15 cellular contexts compared by ENCODE assay signal in the genomic region with DNA sequence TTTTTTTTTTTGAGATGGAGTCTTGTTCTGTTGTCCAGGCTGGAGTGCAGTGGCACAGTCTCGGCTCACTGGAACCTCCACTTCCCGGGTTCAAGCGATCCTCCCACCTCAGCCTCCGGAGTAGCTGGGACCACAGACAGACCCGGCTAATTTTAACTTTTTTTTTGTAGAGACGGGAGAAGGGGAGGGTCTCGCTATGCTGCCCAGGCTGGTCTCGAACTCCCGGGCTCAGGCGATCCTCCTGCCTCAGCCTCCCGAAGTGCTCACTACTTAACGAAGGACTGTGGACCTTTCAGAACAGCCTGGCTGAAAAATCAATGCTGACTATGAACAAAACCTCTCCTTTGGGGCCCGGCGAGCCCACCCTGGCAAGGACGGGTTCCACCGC. TPM values are rescaled to one million over a fixed set of nuclear protein-coding genes. Genes with fewer than 3 reads are reported as not detected.
DNase-seq lines count a peak whose midpoint lies in the region; ATAC-seq, FAIRE-seq and TF ChIP-seq lines count a peak whose summit lies in the region.
"Had no signal": no experiment of that assay in that cellular context is flagged by ENCODE, and none has a peak within 500 bp of the region (broad histone marks: within the 10 kb centered on the region; RNA-seq: fewer than 3 reads in every experiment).

No MANE protein-coding gene starts in this region.

- peak overlapping the region; percentile 74 to 84; a peak in 5 of 6 replicates for H3K27ac ChIP-seq in A549
- H3K27ac ChIP-seq in VCaP, result peak overlapping the region; percentile 48; the same call in 1 of the 2 replicates
- H3K27ac ChIP-seq in sigmoid colon, result no peak overlapping the region
- H3K27ac ChIP-seq: right lobe of liver, RWPE1 had no signal

- WGBS in A549 (ENCODE audit: missing lambda C conversion rate), result 61% methylated on average over 15 of the region's 16 CpGs
- 60 to 66% methylated on average over 16 of the region's 16 CpGs for WGBS in sigmoid colon, 2 donors

- TF ChIP-seq CTCF in A549 (IDR thresholded peaks at IDR 0.05) (no peak), VCaP (conservative IDR thresholded peaks at IDR 0.05) (no peak), sigmoid colon (IDR thresholded peaks at IDR 0.05) (no peak), endothelial cell (IDR thresholded peaks at IDR 0.05; ENCODE audit: unreplicated experiment) (no peak), omental fat pad (IDR thresholded peaks at IDR 0.05) (no peak)

- no peak for FAIRE-seq in A549 (lab: Jason Lieb, UNC)
- FAIRE-seq: GM12892, GM19239 had no signal

- no peak for ATAC-seq in A549
- ATAC-seq in HG03196 (IDR thresholded peaks at IDR 0.05; ENCODE audit: unreplicated experiment), result no peak
- ATAC-seq in HG02973 (IDR thresholded peaks at IDR 0.05; ENCODE audit: unreplicated experiment), result no peak
- ATAC-seq in omental fat pad (ENCODE audit: low FRiP score), result no peak

- no peak for DNase-seq in A549 (ENCODE audit: low read depth in 1 of 2, low spot score in 1 of 2)
- DNase-seq in sigmoid colon, result no peak
- no peak for DNase-seq in endothelial cell (ENCODE audit: low spot score)
- no peak for DNase-seq in omental fat pad (ENCODE audit: low spot score)
- DNase-seq: NCI-H1417 treated with DMSO at 0.1 percent for 48 hours had no signal

- H3K4me1 ChIP-seq in A549 (peaks cover 10% of the 10 kb centered on the region; the same call in 2 of the 3 replicates), sigmoid colon (peaks cover 0 to 15% (median 12%) of the 10 kb centered on the region in 4 donors)
- H3K4me1 ChIP-seq: right lobe of liver had no signal

- TF ChIP-seq POLR2A in A549 (IDR thresholded peaks at IDR 0.05; ENCODE audit: low read length) (no peak), sigmoid colon (IDR thresholded peaks at IDR 0.05) (no peak)

- no peaks in the 10 kb centered on the region for H3K9me3 Mint-ChIP-seq in endothelial cell (ENCODE audit: unreplicated experiment)
- H3K9me3 Mint-ChIP-seq: activated naive CD4-positive, alpha-beta T cell treated with anti-CD3 and anti-CD28 coated beads, Interleukin-2, amount 50 U/mL, for 24 hours had no signal

- intact Hi-C loops in sigmoid colon (cut with DNase I), result no loop called here

- H3K27me3 Mint-ChIP-seq in endothelial cell (ENCODE audit: unreplicated experiment), result peaks cover 19% of the 10 kb centered on the region

- H3K4me3 ChIP-seq in A549 (peak overlapping the region; percentile 93), iPS-11a (ENCODE audit: low read depth, low read length) (peak overlapping the region; percentile 50), sigmoid colon (peak overlapping the region in 3 of 4 donors; percentile 43 to 54 (median 54))
- H3K4me3 ChIP-seq: lung, right lobe of liver had no signal

- TF ChIP-seq RAD21 in A549 (conservative IDR thresholded peaks at IDR 0.05 in 1 of 2, IDR thresholded peaks at IDR 0.05 in 1 of 2), result no peak

- H3K4me3 Mint-ChIP-seq in endothelial cell (ENCODE audit: unreplicated experiment), result no peak overlapping the region
- H3K4me3 Mint-ChIP-seq: activated naive CD4-positive, alpha-beta T cell treated with anti-CD3 and anti-CD28 coated beads, Interleukin-2, amount 50 U/mL, for 24 hours had no signal

- peaks cover 7% of the 10 kb centered on the region for H3K36me3 Mint-ChIP-seq in endothelial cell (ENCODE audit: low read depth, unreplicated experiment)

- H3K36me3 ChIP-seq in sigmoid colon, result no peaks in the 10 kb centered on the region

- H3K4me2 ChIP-seq in A549, result peak overlapping the region; percentile 99

- H3K27me3 ChIP-seq in sigmoid colon, result peaks cover 2 to 80% (median 21%) of the 10 kb centered on the region in 3 donors
- H3K27me3 ChIP-seq: right lobe of liver had no signal

- no peaks in the 10 kb centered on the region for H3K4me1 Mint-ChIP-seq in endothelial cell (ENCODE audit: unreplicated experiment)
- H3K4me1 Mint-ChIP-seq: activated naive CD4-positive, alpha-beta T cell treated with anti-CD3 and anti-CD28 coated beads, Interleukin-2, amount 50 U/mL, for 24 hours had no signal

- no peaks in the 10 kb centered on the region for H3K9me3 ChIP-seq in A549
- H3K9me3 ChIP-seq in sigmoid colon, result no peaks in the 10 kb centered on the region
- H3K9me3 ChIP-seq: right lobe of liver had no signal

- H3K27ac Mint-ChIP-seq in endothelial cell (ENCODE audit: unreplicated experiment), result no peak overlapping the region
- H3K27ac Mint-ChIP-seq: activated naive CD4-positive, alpha-beta T cell treated with anti-CD3 and anti-CD28 coated beads, Interleukin-2, amount 50 U/mL, for 24 hours had no signal

- POLR2A ChIA-PET in A549 (lab: Yijun Ruan, JAX), result no interaction called here

- CTCF ChIA-PET in A549 (lab: Yijun Ruan, JAX), result interaction anchor here (0.9 to 1.8 kb wide), 4 partner anchors 9 to 89 kb away, joined by 3 to 6 read pairs (median 4); no protein-coding TSS in a partner anchor

- no peak for TF ChIP-seq EP300 in A549 (IDR thresholded peaks at IDR 0.05)
- no peak for TF ChIP-seq EP300 in sigmoid colon (IDR thresholded peaks at IDR 0.05)

TF ChIP-seq in A549, 52 proteins besides CTCF, POLR2A, EP300 and RAD21:
- TF ChIP-seq MAFK (IDR thresholded peaks at IDR 0.05; ENCODE audit: partially characterized antibody) (no peak), BCL3 (IDR thresholded peaks at IDR 0.05) (no peak), ESRRA (IDR thresholded peaks at IDR 0.05; ENCODE audit: borderline replicate concordance, low read length) (no peak), SREBF2 (IDR thresholded peaks at IDR 0.05) (no peak), NPAS2 (CRISPR knock-in tag; IDR thresholded peaks at IDR 0.05; ENCODE audit: borderline replicate concordance) (no peak), CBX2 (IDR thresholded peaks at IDR 0.05; ENCODE audit: borderline replicate concordance, low read depth) (no peak), SMC3 (IDR thresholded peaks at IDR 0.05) (no peak), NFE2L2 (conservative IDR thresholded peaks at IDR 0.05; ENCODE audit: low read length) (no peak), MYC (IDR thresholded peaks at IDR 0.05; ENCODE audit: borderline replicate concordance, low read length) (no peak), ZSCAN20 (CRISPR knock-in tag; IDR thresholded peaks at IDR 0.05) (no peak), CHD4 (IDR thresholded peaks at IDR 0.05; ENCODE audit: borderline replicate concordance) (no peak), ZFP36 (IDR thresholded peaks at IDR 0.05; ENCODE audit: borderline replicate concordance, partially characterized antibody) (no peak), HOXB5 (CRISPR knock-in tag; IDR thresholded peaks at IDR 0.05) (no peak)
- TF ChIP-seq, protein P1, sequence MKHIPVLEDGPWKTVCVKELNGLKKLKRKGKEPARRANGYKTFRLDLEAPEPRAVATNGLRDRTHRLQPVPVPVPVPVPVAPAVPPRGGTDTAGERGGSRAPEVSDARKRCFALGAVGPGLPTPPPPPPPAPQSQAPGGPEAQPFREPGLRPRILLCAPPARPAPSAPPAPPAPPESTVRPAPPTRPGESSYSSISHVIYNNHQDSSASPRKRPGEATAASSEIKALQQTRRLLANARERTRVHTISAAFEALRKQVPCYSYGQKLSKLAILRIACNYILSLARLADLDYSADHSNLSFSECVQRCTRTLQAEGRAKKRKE (CRISPR knock-in tag; IDR thresholded peaks at IDR 0.05; ENCODE audit: low read depth), result no peak
- TF ChIP-seq, protein P2, sequence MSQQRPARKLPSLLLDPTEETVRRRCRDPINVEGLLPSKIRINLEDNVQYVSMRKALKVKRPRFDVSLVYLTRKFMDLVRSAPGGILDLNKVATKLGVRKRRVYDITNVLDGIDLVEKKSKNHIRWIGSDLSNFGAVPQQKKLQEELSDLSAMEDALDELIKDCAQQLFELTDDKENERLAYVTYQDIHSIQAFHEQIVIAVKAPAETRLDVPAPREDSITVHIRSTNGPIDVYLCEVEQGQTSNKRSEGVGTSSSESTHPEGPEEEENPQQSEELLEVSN (IDR thresholded peaks at IDR 0.05; ENCODE audit: borderline replicate concordance, low read depth), result no peak

RNA-seq across cellular contexts. Expression of gene SLC6A12, which starts 10.9 kb away (rescaled TPM):
- polyA plus RNA-seq in A549 (2011; rRNA removed) (0.78 and 1.2 TPM in 2 replicates), A549 (2017; fragmentation: RNase III; extraction: RNeasy Plus Mini Kit Qiagen cat#74134 plus additional on column Dnase treatment) (0.88 to 4.4 TPM (median 3.9 TPM) in 3 replicates), sigmoid colon (1 to 10 TPM in 2 of 3 donors, under 1 TPM in 1; 0.48 to 4.2 (median 4.2) TPM)
- polyA plus RNA-seq in A549 (2012; cell fraction: cytosol; rRNA removed), result 0.08 and 0.29 TPM in 2 replicates
- polyA plus RNA-seq in A549 (2012; cell fraction: nucleus; rRNA removed), result 0.39 and 0.42 TPM in 2 replicates
- 2.3 and 3.7 TPM in 2 replicates for polyA minus RNA-seq in A549 (2011; rRNA and poly(A)+ RNA removed)
- total RNA-seq in sigmoid colon (1 to 10 TPM in 1 of 4 donors, under 1 TPM in 1, not detected in 2; 0.28 to 2.1 TPM), endothelial cell (ENCODE audit: unreplicated experiment) (0.26 TPM), omental fat pad (1 to 10 TPM in 3 of 4 donors, under 1 TPM in 1; 0.46 to 7.0 (median 2.1) TPM)

RNA-seq across cellular contexts. Expression of gene SLC6A13, which starts 59.6 kb away (rescaled TPM):
- polyA plus RNA-seq in A549 (2011; rRNA removed) (0.22 and 0.43 TPM in 2 replicates), A549 (2017; fragmentation: RNase III; extraction: RNeasy Plus Mini Kit Qiagen cat#74134 plus additional on column Dnase treatment) (0.20 to 0.61 TPM (median 0.49 TPM) in 3 replicates), sigmoid colon (under 1 TPM in 1 of 3 donors, not detected in 2; 0.10 TPM)
- 0.09 and 0.11 TPM in 2 replicates for polyA plus RNA-seq in A549 (2012; cell fraction: cytosol; rRNA removed)
- polyA plus RNA-seq in A549 (2012; cell fraction: nucleus; rRNA removed), result 1.0 and 1.4 TPM in 2 replicates
- polyA minus RNA-seq in A549 (2011; rRNA and poly(A)+ RNA removed), result 0.17 and 0.24 TPM in 2 replicates
- total RNA-seq in sigmoid colon (under 1 TPM in 1 of 4 donors, not detected in 3; 0.55 TPM), endothelial cell (ENCODE audit: unreplicated experiment) (0.90 TPM), omental fat pad (under 1 TPM in 2 of 4 donors, not detected in 2; 0.84 to 0.88 TPM)

Comparison
In these comparisons a context has a peak if more than half of its experiments do, and no peak if none do; other contexts are left out.
1. H3K27ac ChIP-seq: peak in A549 (2 of 2) and VCaP (single experiment); none in sigmoid colon (0 of 4).
2. Peak in every context shown above with its lines, with median percentiles within 50 percentile points of each other: H3K4me3 ChIP-seq.